16 cellular contexts compared by ENCODE assay signal in genomic region chr4:97994765-97995465, GRCh38.
"Had no signal": no experiment of that assay in that cellular context is flagged by ENCODE, and none has a peak within 500 bp of the region (broad histone marks: within the 10 kb centered on the region; RNA-seq: fewer than 3 reads in every experiment).

No MANE protein-coding gene starts in this region.

- H3K9me3 ChIP-seq: ovary, transverse colon had no signal

- H3K27ac ChIP-seq: heart right ventricle, ovary, stomach, thoracic aorta, transverse colon had no signal

- H3K4me3 ChIP-seq: heart right ventricle, ovary, stomach, thoracic aorta, transverse colon had no signal

- H3K36me3 Mint-ChIP-seq: natural killer cell had no signal

- H3K4me3 Mint-ChIP-seq: natural killer cell, neural crest cell had no signal

- H3K4me1 ChIP-seq: heart right ventricle, stomach, transverse colon had no signal

- DNase-seq: effector memory CD4-positive, alpha-beta T cell; heart right ventricle; hypothalamus; islet precursor cell; natural killer cell; nucleus accumbens; ovary; right cardiac atrium; small intestine; stimulated activated CD4-positive, alpha-beta T cell treated with anti-CD3 and anti-CD28 coated beads, Interleukin-12 subunit alpha, Interleukin-12 subunit beta, amount 100 ng/mL, for 4 hours; stimulated activated naive CD4-positive, alpha-beta T cell; stomach; substantia nigra; transverse colon had no signal

- H3K27me3 ChIP-seq: heart right ventricle, ovary, stomach, transverse colon had no signal

- H3K27ac Mint-ChIP-seq: natural killer cell had no signal

- H3K36me3 ChIP-seq: heart right ventricle, ovary, stomach, thoracic aorta, transverse colon had no signal

- H3K4me1 Mint-ChIP-seq: natural killer cell, neural crest cell had no signal
